In the genomic region with DNA sequence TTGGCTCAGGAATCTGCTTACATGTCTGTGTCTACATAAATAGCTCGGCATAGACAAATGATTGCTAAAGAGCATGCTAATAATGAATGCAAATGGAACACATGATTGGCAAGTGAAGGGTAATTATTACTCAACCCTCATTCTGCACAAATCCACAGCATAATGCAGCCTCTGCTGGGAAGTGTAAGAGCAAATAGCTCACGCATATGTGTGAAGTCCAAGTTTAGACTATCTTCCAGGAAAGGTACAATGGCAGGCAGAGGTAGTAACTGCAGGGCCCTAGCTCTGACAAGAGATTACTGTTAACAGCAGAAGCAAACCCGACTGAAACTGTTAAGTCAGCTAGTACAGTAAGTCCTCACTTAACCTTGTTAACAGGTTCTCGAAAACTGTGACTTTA, we compare ENCODE assay signal across 1 cellular context.
A peak's percentile ranks its signal among the peaks of the same experiment; 100 is the strongest.
TF ChIP-seq lines count a peak whose summit lies in the region.

No MANE protein-coding gene starts in this region.

TF ChIP-seq in HepG2, 621 proteins besides CTCF, POLR2A, EP300 and RAD21 (continued from another document):
- TF ChIP-seq, protein P1, sequence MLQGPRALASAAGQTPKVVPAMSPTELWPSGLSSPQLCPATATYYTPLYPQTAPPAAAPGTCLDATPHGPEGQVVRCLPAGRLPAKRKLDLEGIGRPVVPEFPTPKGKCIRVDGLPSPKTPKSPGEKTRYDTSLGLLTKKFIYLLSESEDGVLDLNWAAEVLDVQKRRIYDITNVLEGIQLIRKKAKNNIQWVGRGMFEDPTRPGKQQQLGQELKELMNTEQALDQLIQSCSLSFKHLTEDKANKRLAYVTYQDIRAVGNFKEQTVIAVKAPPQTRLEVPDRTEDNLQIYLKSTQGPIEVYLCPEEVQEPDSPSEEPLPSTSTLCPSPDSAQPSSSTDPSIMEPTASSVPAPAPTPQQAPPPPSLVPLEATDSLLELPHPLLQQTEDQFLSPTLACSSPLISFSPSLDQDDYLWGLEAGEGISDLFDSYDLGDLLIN (CRISPR knock-in tag; IDR thresholded peaks at IDR 0.05; ENCODE audit: borderline replicate concordance): no peak
- TF ChIP-seq ZNF136 (CRISPR knock-in tag; IDR thresholded peaks at IDR 0.05; ENCODE audit: low read depth) (no peak), GZF1 (CRISPR knock-in tag; IDR thresholded peaks at IDR 0.05) (no peak), ZSCAN21 (CRISPR knock-in tag; IDR thresholded peaks at IDR 0.05; ENCODE audit: borderline replicate concordance) (no peak), ZNF709 (CRISPR knock-in tag; IDR thresholded peaks at IDR 0.05) (no peak), BCL6 (CRISPR knock-in tag; IDR thresholded peaks at IDR 0.05) (peak; percentile 55; the same call in 1 of the 2 replicates), SMAD3 (CRISPR knock-in tag; IDR thresholded peaks at IDR 0.05) (no peak), FIP1L1 (IDR thresholded peaks at IDR 0.05; ENCODE audit: borderline replicate concordance, insufficient read depth, low read depth, low read length) (no peak), SMARCE1 (IDR thresholded peaks at IDR 0.05; ENCODE audit: borderline replicate concordance) (no peak), TAF1 (CRISPR knock-in tag; IDR thresholded peaks at IDR 0.05) (no peak), BHLHE40 (IDR thresholded peaks at IDR 0.05; ENCODE audit: low read length) (no peak), NFYB (CRISPR knock-in tag; IDR thresholded peaks at IDR 0.05) (no peak), FOXC1 (CRISPR knock-in tag; IDR thresholded peaks at IDR 0.05; ENCODE audit: borderline replicate concordance) (no peak), CEBPB (IDR thresholded peaks at IDR 0.05; ENCODE audit: borderline replicate concordance, low read depth, low read length) (0 out of 2 replicates have a peak, but pooled peaks have one; percentile 14)
- TF ChIP-seq, protein P2, sequence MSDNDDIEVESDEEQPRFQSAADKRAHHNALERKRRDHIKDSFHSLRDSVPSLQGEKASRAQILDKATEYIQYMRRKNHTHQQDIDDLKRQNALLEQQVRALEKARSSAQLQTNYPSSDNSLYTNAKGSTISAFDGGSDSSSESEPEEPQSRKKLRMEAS (IDR thresholded peaks at IDR 0.05): no peak
- TF ChIP-seq, protein P3, sequence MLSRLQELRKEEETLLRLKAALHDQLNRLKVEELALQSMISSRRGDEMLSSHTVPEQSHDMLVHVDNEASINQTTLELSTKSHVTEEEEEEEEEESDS (CRISPR knock-in tag; IDR thresholded peaks at IDR 0.05; ENCODE audit: borderline replicate concordance): no peak
TF ChIP-seq in HepG2: peak in this region for 2.
